Comparison of ENCODE assay signal across 8 cellular contexts in the genomic region with DNA sequence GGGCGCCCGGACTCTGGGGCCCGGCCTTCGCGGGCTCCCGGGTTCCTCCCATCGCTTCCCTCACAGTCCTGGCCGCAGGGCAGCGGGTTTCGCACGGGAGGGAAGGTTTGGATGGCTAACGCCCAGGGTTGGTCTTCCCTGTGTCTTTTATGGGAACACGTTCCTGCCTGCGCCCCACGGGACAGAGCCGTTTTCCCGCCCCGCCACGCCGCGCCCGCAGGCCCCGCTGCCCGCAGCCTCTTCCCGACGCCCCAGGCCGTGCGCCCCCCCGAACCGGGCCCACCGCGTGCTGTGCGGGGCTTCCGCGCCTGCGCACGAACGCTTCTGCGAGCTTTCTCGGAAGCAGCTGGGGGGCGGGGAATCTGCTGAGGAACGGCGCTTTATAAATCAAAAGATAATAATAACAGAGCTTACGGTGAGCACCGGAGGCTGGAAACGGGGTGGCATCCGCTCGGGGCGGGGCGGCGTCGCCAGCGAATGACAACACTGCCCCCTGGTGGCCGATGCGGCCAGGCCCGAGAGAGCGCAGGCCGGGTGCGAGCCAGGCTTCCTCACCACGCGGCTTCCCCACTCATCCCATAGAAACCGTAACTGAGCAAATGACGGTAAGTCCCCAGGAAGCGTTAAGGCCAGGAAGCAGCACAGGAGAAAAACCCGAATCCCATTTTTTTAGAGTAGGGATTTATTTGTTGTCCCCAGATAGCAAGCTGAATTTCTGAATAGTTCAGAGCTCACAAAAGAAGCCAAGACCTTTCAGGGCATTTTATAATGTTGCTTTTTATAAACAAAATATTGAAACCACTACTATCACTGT.
DNase-seq lines count a peak whose midpoint lies in the region; ATAC-seq and TF ChIP-seq lines count a peak whose summit lies in the region.

No MANE protein-coding gene starts in this region.

- intact Hi-C loops in Panc1 (cut with micrococcal nuclease; ENCODE audit: unreplicated experiment), result loop anchor here (10.0 kb wide), 1 partner anchor 1040 kb away; no protein-coding TSS in a partner anchor
- intact Hi-C loops in activated T-helper 1 cell treated with anti-CD3 and anti-CD28 coated beads, Interleukin-12 subunit alpha, Interleukin-12 subunit beta, Interleukin-2, Interleukin-4 antibody, amounts not matched to agents 30 ng/mL and 10 ng/mL and 1 ng/mL, durations not matched to agents 14 hours and 24 hours and 36 hours (cut with micrococcal nuclease), result loop anchor here (1.0 to 5.0 kb wide), 9 partner anchors 72 to 1038 kb away; no protein-coding TSS in a partner anchor
- intact Hi-C loops in naive thymus-derived CD4-positive, alpha-beta T cell (cut with micrococcal nuclease), result loop anchor here (1.0 to 10.0 kb wide), 13 partner anchors 92 to 1837 kb away; no protein-coding TSS in a partner anchor

- H3K4me1 ChIP-seq in BLaER1 treated with 17β-estradiol and CSF1 and Interleukin-3, amounts not matched to agents 10 nM and 100 nM, result peaks cover 4 to 15% (median 13%) of the 10 kb centered on the region in 10 experiments; a peak in 14 of 20 replicates
- H3K4me1 ChIP-seq in Panc1 (ENCODE audit: control insufficient read depth, insufficient read depth, low read length), result peaks cover 6% of the 10 kb centered on the region
- H3K4me1 ChIP-seq in naive thymus-derived CD4-positive, alpha-beta T cell (ENCODE audit: control insufficient read depth in 2 of 2, insufficient read depth in 2 of 2, low read length in 2 of 2), result no peaks in the 10 kb centered on the region

- H3K36me3 ChIP-seq in BLaER1 treated with 17β-estradiol and CSF1 and Interleukin-3, amounts not matched to agents 10 nM and 100 nM, result no peaks in the 10 kb centered on the region
- H3K36me3 ChIP-seq in Panc1 (ENCODE audit: control insufficient read depth, insufficient read depth, low read length), result no peaks in the 10 kb centered on the region
- no peaks in the 10 kb centered on the region for H3K36me3 ChIP-seq in naive thymus-derived CD4-positive, alpha-beta T cell (ENCODE audit: control insufficient read depth in 2 of 3, insufficient read depth in 3 of 3, low read length in 3 of 3)

- H3K4me3 Mint-ChIP-seq in activated T-helper 1 cell treated with anti-CD3 and anti-CD28 coated beads, Interleukin-12 subunit alpha, Interleukin-12 subunit beta, Interleukin-2, Interleukin-4 antibody, amounts not matched to agents 30 ng/mL and 10 ng/mL and 1 ng/mL, durations not matched to agents 14 hours and 24 hours and 36 hours, result peak overlapping the region; percentile 61
- H3K4me3 Mint-ChIP-seq in naive thymus-derived CD4-positive, alpha-beta T cell, result peak overlapping the region; percentile 65 to 85 (median 78)

- no peaks in the 10 kb centered on the region for H4K20me1 ChIP-seq in BLaER1 treated with 17β-estradiol and CSF1 and Interleukin-3, amounts not matched to agents 10 nM and 100 nM

- peak; percentile 98 for TF ChIP-seq CTCF in Panc1 (IDR thresholded peaks at IDR 0.05)
- peak; percentile 81 for TF ChIP-seq CTCF in fibroblast of mammary gland (conservative IDR thresholded peaks at IDR 0.05; ENCODE audit: control insufficient read depth, insufficient read depth, low read depth, low read length)

- H3K9me3 Mint-ChIP-seq in activated T-helper 1 cell treated with anti-CD3 and anti-CD28 coated beads, Interleukin-12 subunit alpha, Interleukin-12 subunit beta, Interleukin-2, Interleukin-4 antibody, amounts not matched to agents 30 ng/mL and 10 ng/mL and 1 ng/mL, durations not matched to agents 14 hours and 24 hours and 36 hours, result no peaks in the 10 kb centered on the region
- no peaks in the 10 kb centered on the region for H3K9me3 Mint-ChIP-seq in naive thymus-derived CD4-positive, alpha-beta T cell

- peaks cover 29% of the 10 kb centered on the region for H3K27me3 Mint-ChIP-seq in activated T-helper 1 cell treated with anti-CD3 and anti-CD28 coated beads, Interleukin-12 subunit alpha, Interleukin-12 subunit beta, Interleukin-2, Interleukin-4 antibody, amounts not matched to agents 30 ng/mL and 10 ng/mL and 1 ng/mL, durations not matched to agents 14 hours and 24 hours and 36 hours (ENCODE audit: insufficient read depth)
- peaks cover 14 to 37% (median 21%) of the 10 kb centered on the region in 5 donors for H3K27me3 Mint-ChIP-seq in naive thymus-derived CD4-positive, alpha-beta T cell

- no peaks in the 10 kb centered on the region for H3K36me3 Mint-ChIP-seq in activated T-helper 1 cell treated with anti-CD3 and anti-CD28 coated beads, Interleukin-12 subunit alpha, Interleukin-12 subunit beta, Interleukin-2, Interleukin-4 antibody, amounts not matched to agents 30 ng/mL and 10 ng/mL and 1 ng/mL, durations not matched to agents 14 hours and 24 hours and 36 hours (ENCODE audit: low read depth)
- no peaks in the 10 kb centered on the region for H3K36me3 Mint-ChIP-seq in naive thymus-derived CD4-positive, alpha-beta T cell

- no TSS peak for BruUV-seq in Panc1 (replicated peaks; lab: Mats Ljungman, UMichigan)

- TF ChIP-seq RAD21 in Ishikawa (IDR thresholded peaks at IDR 0.05; ENCODE audit: low read depth), result peak; percentile 87

- H3K9ac ChIP-seq in BLaER1 treated with 17β-estradiol and CSF1 and Interleukin-3, amounts not matched to agents 10 nM and 100 nM, result peak overlapping the region; percentile 51 to 70 (median 61)

- H3K27ac Mint-ChIP-seq in activated T-helper 1 cell treated with anti-CD3 and anti-CD28 coated beads, Interleukin-12 subunit alpha, Interleukin-12 subunit beta, Interleukin-2, Interleukin-4 antibody, amounts not matched to agents 30 ng/mL and 10 ng/mL and 1 ng/mL, durations not matched to agents 14 hours and 24 hours and 36 hours, result no peak overlapping the region
- H3K27ac Mint-ChIP-seq in naive thymus-derived CD4-positive, alpha-beta T cell, result peak overlapping the region in 4 of 9 donors; percentile 32 to 51 (median 46)

- peak overlapping the region; percentile 65 to 96 (median 82) for H3K4me2 ChIP-seq in BLaER1 treated with 17β-estradiol and CSF1 and Interleukin-3, amounts not matched to agents 10 nM and 100 nM

- ATAC-seq in GM19467 (IDR thresholded peaks at IDR 0.05; ENCODE audit: unreplicated experiment), result peak; percentile 76
- ATAC-seq in Panc1, result peak; percentile 96
- ATAC-seq in naive thymus-derived CD4-positive, alpha-beta T cell, result peak; percentile 97

- peak; percentile 51 for DNase-seq in Panc1 (ENCODE audit: low read depth, low spot score)
- peak; percentile 70 for DNase-seq in activated T-helper 1 cell treated with anti-CD3 and anti-CD28 coated beads, Interleukin-12 subunit alpha, Interleukin-12 subunit beta, Interleukin-2, Interleukin-4 antibody, amounts not matched to agents 30 ng/mL and 10 ng/mL and 1 ng/mL, durations not matched to agents 14 hours and 24 hours and 36 hours (ENCODE audit: low spot score)
- DNase-seq in fibroblast of mammary gland (ENCODE audit: low read depth), result peak; percentile 90
- peak; percentile 65 to 88 (median 81) for DNase-seq in naive thymus-derived CD4-positive, alpha-beta T cell
- peak; percentile 48 to 60 for DNase-seq in stimulated activated CD8-positive, alpha-beta memory T cell treated with anti-CD3 and anti-CD28 coated beads, Interleukin-7, amount 100 ng/mL, for 48 hours (ENCODE audit: extremely low read depth in 1 of 2, low read depth in 1 of 2)

- H3K27me3 ChIP-seq in BLaER1 treated with 17β-estradiol and CSF1 and Interleukin-3, amounts not matched to agents 10 nM and 100 nM, result 0 out of 22 replicates have a peak, but pooled peaks cover 0 to 2% (median 0%) of the 10 kb centered on the region in 11 experiments
- H3K27me3 ChIP-seq in Panc1 (ENCODE audit: control insufficient read depth, insufficient read depth, low read length), result no peaks in the 10 kb centered on the region
- no peaks in the 10 kb centered on the region for H3K27me3 ChIP-seq in naive thymus-derived CD4-positive, alpha-beta T cell (ENCODE audit: control insufficient read depth in 2 of 2, insufficient read depth in 2 of 2, low read length in 2 of 2)

- H3K4me1 Mint-ChIP-seq in activated T-helper 1 cell treated with anti-CD3 and anti-CD28 coated beads, Interleukin-12 subunit alpha, Interleukin-12 subunit beta, Interleukin-2, Interleukin-4 antibody, amounts not matched to agents 30 ng/mL and 10 ng/mL and 1 ng/mL, durations not matched to agents 14 hours and 24 hours and 36 hours (ENCODE audit: low read depth), result no peaks in the 10 kb centered on the region
- H3K4me1 Mint-ChIP-seq in naive thymus-derived CD4-positive, alpha-beta T cell, result peaks cover 0 to 7% (median 0%) of the 10 kb centered on the region in 7 donors

- H3K4me3 ChIP-seq in BLaER1 treated with 17β-estradiol and CSF1 and Interleukin-3, amounts not matched to agents 10 nM and 100 nM, result peak overlapping the region; percentile 38 to 67 (median 56)
- H3K4me3 ChIP-seq in Panc1 (ENCODE audit: low read depth in 2 of 2, low read length in 2 of 2) (peak overlapping the region; percentile 43 to 45), fibroblast of mammary gland (ENCODE audit: control insufficient read depth, low read depth, low read length) (peak overlapping the region; percentile 23)
- H3K4me3 ChIP-seq in naive thymus-derived CD4-positive, alpha-beta T cell (ENCODE audit: low read length), result peak overlapping the region; percentile 47

- H3K9me3 ChIP-seq in BLaER1 treated with 17β-estradiol and CSF1 and Interleukin-3, amounts not matched to agents 10 nM and 100 nM (replicated peaks in 1 of 11), result no peaks in the 10 kb centered on the region
- H3K9me3 ChIP-seq in Panc1 (ENCODE audit: control insufficient read depth, insufficient read depth, low read depth, low read length), result no peaks in the 10 kb centered on the region
- H3K9me3 ChIP-seq in naive thymus-derived CD4-positive, alpha-beta T cell (ENCODE audit: control insufficient read depth in 2 of 3, low read length in 3 of 3), result no peaks in the 10 kb centered on the region

- H3K27ac ChIP-seq in BLaER1 treated with 17β-estradiol and CSF1 and Interleukin-3, amounts not matched to agents 10 nM and 100 nM, result peak overlapping the region in 10 of 11 experiments; percentile 38 to 74 (median 64); a peak in 17 of 22 replicates
- H3K27ac ChIP-seq in Panc1 (ENCODE audit: low read length), result peak overlapping the region; percentile 77
- no peak overlapping the region for H3K27ac ChIP-seq in naive thymus-derived CD4-positive, alpha-beta T cell (ENCODE audit: low read depth, low read length)

- CTCF ChIA-PET in Panc1 (lab: Charles Lee), result interaction anchor here (0.5 to 1.6 kb wide), 11 partner anchors 9 to 1032 kb away, joined by 3 to 7 read pairs (median 4); no protein-coding TSS in a partner anchor
- CTCF ChIA-PET in naive thymus-derived CD4-positive, alpha-beta T cell (lab: Charles Lee), result interaction anchor here (0.6 to 8.2 kb wide), 20 partner anchors 11 to 1124 kb away, joined by 3 to 58 read pairs (median 4); no protein-coding TSS in a partner anchor

- no peak for TF ChIP-seq EP300 in Ishikawa (IDR thresholded peaks at IDR 0.05; ENCODE audit: borderline replicate concordance)

- in situ Hi-C loops in Panc1 (cut with HindIII; ENCODE audit: low pct_unique_long_range_greater_than_20kb, low sequenced_read_pairs), result no loop called here

- POLR2A ChIA-PET in Panc1 (lab: Charles Lee), result no interaction called here
- POLR2A ChIA-PET in naive thymus-derived CD4-positive, alpha-beta T cell (lab: Charles Lee), result interaction anchor here (0.8 to 1.1 kb wide), 2 partner anchors 388 to 1028 kb away, joined by 3 read pairs; no protein-coding TSS in a partner anchor

TF ChIP-seq in Ishikawa, 13 proteins besides CTCF, POLR2A, EP300 and RAD21 (continues in another document):
- TF ChIP-seq ZBTB7A (IDR thresholded peaks at IDR 0.05; ENCODE audit: low read depth) (peak; percentile 83), CEBPB (IDR thresholded peaks at IDR 0.05) (no peak), NFIC (IDR thresholded peaks at IDR 0.05) (no peak)
